ENCODE assay signal across 9 cellular contexts in the genomic region with DNA sequence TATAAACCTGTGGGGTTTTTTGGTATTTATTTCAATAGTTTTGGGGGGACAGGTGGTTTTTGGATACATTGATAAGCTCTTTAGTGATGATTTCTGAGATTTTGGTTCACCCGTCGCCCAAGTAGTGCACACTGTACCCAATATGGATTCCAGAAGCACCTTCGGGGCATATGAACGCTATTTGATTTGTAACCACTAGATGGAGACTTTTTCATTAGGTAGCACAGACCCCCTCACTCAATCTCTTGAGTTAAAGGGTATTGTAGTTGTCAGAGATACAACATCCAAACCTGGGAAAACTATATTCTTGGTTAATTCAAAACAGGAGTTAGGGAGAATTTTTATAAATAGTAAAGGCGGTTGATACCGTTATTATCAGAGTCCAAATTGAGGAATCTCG.
DNase-seq lines count a peak whose midpoint lies in the region; ATAC-seq and TF ChIP-seq lines count a peak whose summit lies in the region.
"Had no signal": no experiment of that assay in that cellular context is flagged by ENCODE, and none has a peak within 500 bp of the region (broad histone marks: within the 10 kb centered on the region; RNA-seq: fewer than 3 reads in every experiment).

No MANE protein-coding gene starts in this region.

- no peak overlapping the region for H3K4me2 ChIP-seq in OCI-LY1 (ENCODE audit: low read length)

- DNase-seq in Ammon's horn (ENCODE audit: low spot score), result peak; percentile 1
- DNase-seq in fibroblast of villous mesenchyme (ENCODE audit: low read depth), result peak; percentile 1
- no peak for DNase-seq in stimulated activated CD8-positive, alpha-beta memory T cell treated with anti-CD3 and anti-CD28 coated beads, Interleukin-4, amount 100 ng/mL, for 48 hours
- no peak for DNase-seq in OCI-M2 (lab: John Stamatoyannopoulos, UW; ENCODE audit: unreplicated experiment)
- DNase-seq: NCI-H226 had no signal

- H3K36me3 ChIP-seq in OCI-LY1 (ENCODE audit: insufficient read depth, low read length), result no peaks in the 10 kb centered on the region

- H3K4me3 ChIP-seq in OCI-LY1 (ENCODE audit: low read depth, low read length, poor library complexity, severe bottlenecking) (no peak overlapping the region), fibroblast of villous mesenchyme (ENCODE audit: low read depth, low read length) (no peak overlapping the region)

- H3K27me3 ChIP-seq in OCI-LY1 (ENCODE audit: insufficient read depth, low read length), result no peaks in the 10 kb centered on the region

- no peaks in the 10 kb centered on the region for H3F3A ChIP-seq in OCI-LY1 (ENCODE audit: insufficient read depth, low read length)

- H3K4me1 ChIP-seq in OCI-LY1 (ENCODE audit: insufficient read depth, low read length, severe bottlenecking), result no peaks in the 10 kb centered on the region

- TF ChIP-seq CTCF in OCI-LY1 (IDR thresholded peaks at IDR 0.05; ENCODE audit: low read length) (peak; percentile 41; the same call in 1 of the 2 replicates), fibroblast of villous mesenchyme (IDR thresholded peaks at IDR 0.05; ENCODE audit: insufficient read depth, low read depth, low read length) (peak; percentile 29)

- ATAC-seq in GM18868 (IDR thresholded peaks at IDR 0.05; ENCODE audit: unreplicated experiment) (peak; percentile 66), GM21825 (IDR thresholded peaks at IDR 0.05; ENCODE audit: unreplicated experiment) (no peak), HG03565 (IDR thresholded peaks at IDR 0.05; ENCODE audit: unreplicated experiment) (no peak)

- no peaks in the 10 kb centered on the region for H3K9me3 ChIP-seq in OCI-LY1 (ENCODE audit: low read length)

- H2AFZ ChIP-seq in OCI-LY1 (ENCODE audit: low read length), result no peak overlapping the region

- H3K9ac ChIP-seq in OCI-LY1 (ENCODE audit: low read length), result no peak overlapping the region

- H3K27ac ChIP-seq in OCI-LY1 (ENCODE audit: low read depth, low read length, poor library complexity, severe bottlenecking), result no peak overlapping the region

- H4K20me1 ChIP-seq in OCI-LY1 (ENCODE audit: insufficient read depth, low read length), result no peaks in the 10 kb centered on the region

- no peaks in the 10 kb centered on the region for H3K79me2 ChIP-seq in OCI-LY1 (ENCODE audit: insufficient read depth, low read length)

- no peaks in the 10 kb centered on the region for H3K9me2 ChIP-seq in OCI-LY1 (ENCODE audit: low read depth, low read length)

Comparison
In these comparisons a context has a peak if more than half of its experiments do, and no peak if none do; other contexts are left out.
1. DNase-seq: peak in Ammon's horn (single experiment) and fibroblast of villous mesenchyme (single experiment); none in stimulated activated CD8-positive, alpha-beta memory T cell treated with anti-CD3 and anti-CD28 coated beads, Interleukin-4, amount 100 ng/mL, for 48 hours (single experiment) and OCI-M2 (single experiment).